ENCODE assay signal across 1 cellular context in the genomic region with DNA sequence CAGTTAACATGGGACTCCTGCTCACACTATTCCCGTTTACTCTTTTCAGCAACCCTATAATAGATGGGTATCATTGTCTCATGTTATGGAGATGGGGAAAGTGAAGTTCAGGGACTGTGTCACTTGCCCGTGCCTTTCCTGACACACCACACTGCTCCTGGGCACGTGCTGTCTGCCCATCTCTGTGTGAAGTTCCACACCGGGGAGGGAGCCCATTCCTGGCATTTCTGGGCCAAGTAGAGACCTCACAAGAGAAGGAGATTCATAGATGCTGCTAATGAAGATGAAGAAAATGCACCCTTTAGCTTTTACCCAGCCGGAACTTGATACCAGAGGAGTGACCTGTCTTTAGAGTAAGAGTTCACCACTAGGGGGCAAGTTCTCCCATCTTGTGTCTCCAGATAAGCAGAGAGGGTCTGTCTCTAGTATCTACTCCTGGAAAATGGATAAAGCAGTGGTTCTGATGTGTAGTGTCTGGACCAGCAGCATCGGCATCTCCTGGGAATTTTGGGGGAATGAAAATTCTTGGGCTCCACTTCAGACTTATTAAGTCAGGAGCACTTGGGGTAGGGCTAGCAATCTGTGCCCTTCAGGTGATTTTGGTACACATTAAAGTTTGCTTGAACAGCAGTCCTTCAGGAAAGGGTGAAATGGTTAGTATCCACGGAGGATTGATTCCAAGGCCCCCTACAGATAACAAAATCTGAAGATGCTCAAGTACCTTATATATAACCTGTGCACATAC.
TF ChIP-seq lines count a peak whose summit lies in the region.

No MANE protein-coding gene starts in this region.

TF ChIP-seq in GM12878, 131 proteins besides CTCF, POLR2A, EP300 and RAD21:
- TF ChIP-seq BHLHE40 (IDR thresholded peaks at IDR 0.05; ENCODE audit: borderline replicate concordance in 1 of 2, low read depth in 2 of 2, low read length in 1 of 2) (peak; percentile 16 to 75; a peak in 2 of 4 replicates), ASH2L (IDR thresholded peaks at IDR 0.05; ENCODE audit: borderline replicate concordance, low read depth) (no peak), CBX5 (IDR thresholded peaks at IDR 0.05; ENCODE audit: low read depth) (no peak), NR2F1 (conservative IDR thresholded peaks at IDR 0.05) (peak; percentile 54; the same call in 1 of the 2 replicates), YY1 (IDR thresholded peaks at IDR 0.05; ENCODE audit: low read depth, low read length) (peak; percentile 60; the same call in 1 of the 2 replicates), SMC3 (IDR thresholded peaks at IDR 0.05; ENCODE audit: borderline replicate concordance, low read length) (peak; percentile 45; the same call in 1 of the 2 replicates), NR2C1 (IDR thresholded peaks at IDR 0.05) (peak; percentile 18; the same call in 1 of the 2 replicates), FOXM1 (IDR thresholded peaks at IDR 0.05; ENCODE audit: low read depth, low read length) (no peak), BMI1 (IDR thresholded peaks at IDR 0.05; ENCODE audit: borderline replicate concordance) (no peak), NR2C2 (IDR thresholded peaks at IDR 0.05; ENCODE audit: borderline replicate concordance, control insufficient read depth, insufficient read length, low read depth) (no peak)
